1 cellular context compared by ENCODE assay signal in genomic region chr5:117455236-117456233, GRCh38.
TF ChIP-seq lines count a peak whose summit lies in the region.

No MANE protein-coding gene starts in this region.

TF ChIP-seq in GM23338, 12 proteins besides CTCF, POLR2A, EP300 and RAD21 (continued from another document):
- TF ChIP-seq ZNF462 (CRISPR knock-in tag; IDR thresholded peaks at IDR 0.05) (no peak), JUNB (IDR thresholded peaks at IDR 0.05; ENCODE audit: unreplicated experiment) (no peak), EZH2phosphoT487 (IDR thresholded peaks at IDR 0.05; ENCODE audit: unreplicated experiment) (no peak), ZNF114 (CRISPR knock-in tag; IDR thresholded peaks at IDR 0.05) (no peak), STAT1 (IDR thresholded peaks at IDR 0.05; ENCODE audit: unreplicated experiment) (no peak), POLR2AphosphoS5 (IDR thresholded peaks at IDR 0.05; ENCODE audit: low read depth) (no peak), CREB1 (CRISPR knock-in tag; IDR thresholded peaks at IDR 0.05; ENCODE audit: low read depth) (no peak), NANOG (IDR thresholded peaks at IDR 0.05; ENCODE audit: borderline replicate concordance) (no peak), EZH2 (IDR thresholded peaks at IDR 0.05; ENCODE audit: low read depth, unreplicated experiment) (no peak), ETS1 (IDR thresholded peaks at IDR 0.05) (no peak)
